ENCODE assay signal across 15 cellular contexts in genomic region chr20:1357921-1358671, GRCh38. TPM values are rescaled to one million over a fixed set of nuclear protein-coding genes. Genes with fewer than 3 reads are reported as not detected.
DNase-seq lines count a peak whose midpoint lies in the region; ATAC-seq and TF ChIP-seq lines count a peak whose summit lies in the region.
"Had no signal": no experiment of that assay in that cellular context is flagged by ENCODE, and none has a peak within 500 bp of the region (broad histone marks: within the 10 kb centered on the region; RNA-seq: fewer than 3 reads in every experiment).

No MANE protein-coding gene starts in this region.

- no peaks in the 10 kb centered on the region for H3K27me3 Mint-ChIP-seq in CD4-positive, CD25-positive, alpha-beta regulatory T cell
- H3K27me3 Mint-ChIP-seq in activated T-helper 17 cell treated with anti-CD3 and anti-CD28 coated beads, Interleukin-2, amount 50 U/mL, for 72 hours, result no peaks in the 10 kb centered on the region
- H3K27me3 Mint-ChIP-seq in glutamatergic neuron (ENCODE audit: unreplicated experiment), result peaks cover 2% of the 10 kb centered on the region

- peak overlapping the region in 3 of 4 donors; percentile 63 to 83 (median 74) for H3K4me3 Mint-ChIP-seq in CD4-positive, CD25-positive, alpha-beta regulatory T cell
- H3K4me3 Mint-ChIP-seq in activated T-helper 17 cell treated with anti-CD3 and anti-CD28 coated beads, Interleukin-2, amount 50 U/mL, for 72 hours, result peak overlapping the region; percentile 63
- no peak overlapping the region for H3K4me3 Mint-ChIP-seq in glutamatergic neuron (ENCODE audit: unreplicated experiment)

- H3K27ac Mint-ChIP-seq in CD4-positive, CD25-positive, alpha-beta regulatory T cell, result peak overlapping the region; percentile 74 to 85 (median 84)
- H3K27ac Mint-ChIP-seq in activated T-helper 17 cell treated with anti-CD3 and anti-CD28 coated beads, Interleukin-2, amount 50 U/mL, for 72 hours, result peak overlapping the region; percentile 71
- peak overlapping the region; percentile 28 for H3K27ac Mint-ChIP-seq in glutamatergic neuron (ENCODE audit: unreplicated experiment)

- peak overlapping the region; percentile 40 for H3K4me3 ChIP-seq in CD4-positive, CD25-positive, alpha-beta regulatory T cell (ENCODE audit: low read depth, low read length)
- H3K4me3 ChIP-seq: BLaER1, PC-9, right atrium auricular region had no signal

- peaks cover 0 to 8% (median 0%) of the 10 kb centered on the region in 7 donors for H3K9me3 Mint-ChIP-seq in CD4-positive, CD25-positive, alpha-beta regulatory T cell
- no peaks in the 10 kb centered on the region for H3K9me3 Mint-ChIP-seq in activated T-helper 17 cell treated with anti-CD3 and anti-CD28 coated beads, Interleukin-2, amount 50 U/mL, for 72 hours
- peaks cover 9% of the 10 kb centered on the region for H3K9me3 Mint-ChIP-seq in glutamatergic neuron (ENCODE audit: unreplicated experiment)

- peak in 1 of 3 donors; percentile 82 for DNase-seq in CD4-positive, CD25-positive, alpha-beta regulatory T cell
- DNase-seq in LHCN-M2 (ENCODE audit: low read depth) (peak; percentile 80), glutamatergic neuron (no peak)
- DNase-seq: amniotic stem cell; effector CD4-positive, alpha-beta T cell; mesenchymal stem cell; NCI-H2029 treated with DMSO at 0.1 percent for 48 hours; PC-9 had no signal

- peaks cover 69% of the 10 kb centered on the region for H3K36me3 Mint-ChIP-seq in CD4-positive, CD25-positive, alpha-beta regulatory T cell
- H3K36me3 Mint-ChIP-seq in activated T-helper 17 cell treated with anti-CD3 and anti-CD28 coated beads, Interleukin-2, amount 50 U/mL, for 72 hours (ENCODE audit: low read depth), result peaks cover 89% of the 10 kb centered on the region
- peaks cover 40% of the 10 kb centered on the region for H3K36me3 Mint-ChIP-seq in glutamatergic neuron (ENCODE audit: unreplicated experiment)

- H3K27me3 ChIP-seq in CD4-positive, CD25-positive, alpha-beta regulatory T cell (ENCODE audit: control insufficient read depth, insufficient read depth, low read length), result no peaks in the 10 kb centered on the region
- H3K27me3 ChIP-seq: BLaER1, right atrium auricular region had no signal

- ATAC-seq in CD4-positive, CD25-positive, alpha-beta regulatory T cell (ENCODE audit: low read depth in 2 of 2), result peak; percentile 92 to 99
- ATAC-seq in activated T-helper 17 cell treated with anti-CD3 and anti-CD28 coated beads, Interleukin-2, amount 50 U/mL, for 72 hours (replicated peaks), result peak; percentile 92
- ATAC-seq in HG03108 (IDR thresholded peaks at IDR 0.05; ENCODE audit: unreplicated experiment), result no peak
- ATAC-seq in HG03159 (IDR thresholded peaks at IDR 0.05; ENCODE audit: unreplicated experiment), result no peak
- ATAC-seq in GM21390 (IDR thresholded peaks at IDR 0.05; ENCODE audit: unreplicated experiment), result no peak
- no peak for ATAC-seq in HG03095 (IDR thresholded peaks at IDR 0.05; ENCODE audit: unreplicated experiment)

- TF ChIP-seq CTCF in glutamatergic neuron (IDR thresholded peaks at IDR 0.05; ENCODE audit: partially characterized antibody, unreplicated experiment), result no peak

- peaks cover 48% of the 10 kb centered on the region for H3K36me3 ChIP-seq in CD4-positive, CD25-positive, alpha-beta regulatory T cell (ENCODE audit: control insufficient read depth, insufficient read depth, low read length)

- H3K27ac ChIP-seq in CD4-positive, CD25-positive, alpha-beta regulatory T cell (ENCODE audit: insufficient read depth, low read length, poor library complexity, severe bottlenecking), result peak overlapping the region; percentile 50
- H3K27ac ChIP-seq: BLaER1, PC-9, right atrium auricular region had no signal

- no peaks in the 10 kb centered on the region for H3K9me3 ChIP-seq in CD4-positive, CD25-positive, alpha-beta regulatory T cell (ENCODE audit: control insufficient read depth in 2 of 2, low read length in 2 of 2)
- H3K9me3 ChIP-seq: right atrium auricular region had no signal

- H3K4me1 ChIP-seq in CD4-positive, CD25-positive, alpha-beta regulatory T cell (ENCODE audit: control insufficient read depth, insufficient read depth, low read length, poor library complexity, severe bottlenecking), result peaks cover 15% of the 10 kb centered on the region
- H3K4me1 ChIP-seq: BLaER1, right atrium auricular region had no signal

- H3K4me1 Mint-ChIP-seq in CD4-positive, CD25-positive, alpha-beta regulatory T cell, result peaks cover 32 to 54% (median 44%) of the 10 kb centered on the region in 4 donors
- H3K4me1 Mint-ChIP-seq in activated T-helper 17 cell treated with anti-CD3 and anti-CD28 coated beads, Interleukin-2, amount 50 U/mL, for 72 hours, result peaks cover 56% of the 10 kb centered on the region
- H3K4me1 Mint-ChIP-seq in glutamatergic neuron (ENCODE audit: low read depth, unreplicated experiment), result peaks cover 4% of the 10 kb centered on the region

RNA-seq across cellular contexts. Expression of gene SDCBP2, which starts 29.2 kb away (rescaled TPM):
- 1.2 TPM for total RNA-seq in CD4-positive, CD25-positive, alpha-beta regulatory T cell
- 1 to 10 TPM; 1.6 to 4.3 (median 3.4) TPM for polyA plus RNA-seq in CD4-positive, CD25-positive, alpha-beta regulatory T cell
- total RNA-seq in LHCN-M2 (2014; rRNA removed), result 1.5 and 2.9 TPM in 2 replicates
- polyA plus RNA-seq in LHCN-M2 (2012), result 1.1 TPM
- 10 to 100 TPM in 1 of 2 donors, 1 to 10 TPM in 1; 1.8 to 14.3 TPM for total RNA-seq in activated T-helper 17 cell treated with anti-CD3 and anti-CD28 coated beads, Interleukin-2, amount 50 U/mL, for 72 hours
- 4.0 TPM for total RNA-seq in glutamatergic neuron (ENCODE audit: unreplicated experiment)

RNA-seq across cellular contexts. Expression of gene FKBP1A, which starts 34.8 kb away (rescaled TPM):
- 84.3 TPM for total RNA-seq in CD4-positive, CD25-positive, alpha-beta regulatory T cell
- 10 to 100 TPM; 49.1 to 72.4 (median 59.4) TPM for polyA plus RNA-seq in CD4-positive, CD25-positive, alpha-beta regulatory T cell
- total RNA-seq in LHCN-M2 (2014; rRNA removed) (130 and 131 TPM in 2 replicates), glutamatergic neuron (ENCODE audit: unreplicated experiment) (350 TPM)
- polyA plus RNA-seq in LHCN-M2 (2012), result 412 TPM
- total RNA-seq in activated T-helper 17 cell treated with anti-CD3 and anti-CD28 coated beads, Interleukin-2, amount 50 U/mL, for 72 hours, result 100 to 1,000 TPM; 178 to 294 TPM

Comparison
In these comparisons a context has a peak if more than half of its experiments do, and no peak if none do; other contexts are left out.
1. ATAC-seq: peak in CD4-positive, CD25-positive, alpha-beta regulatory T cell (2 of 2) and activated T-helper 17 cell treated with anti-CD3 and anti-CD28 coated beads, Interleukin-2, amount 50 U/mL, for 72 hours (single experiment); none in HG03108 (single experiment), HG03159 (single experiment), GM21390 (single experiment) and HG03095 (single experiment).
2. H3K27ac Mint-ChIP-seq: peak in every context shown above with its lines; median percentile 84 in CD4-positive, CD25-positive, alpha-beta regulatory T cell; 71 in activated T-helper 17 cell treated with anti-CD3 and anti-CD28 coated beads, Interleukin-2, amount 50 U/mL, for 72 hours; 28 in glutamatergic neuron.